Comparison of ENCODE assay signal across 7 cellular contexts in the genomic region with DNA sequence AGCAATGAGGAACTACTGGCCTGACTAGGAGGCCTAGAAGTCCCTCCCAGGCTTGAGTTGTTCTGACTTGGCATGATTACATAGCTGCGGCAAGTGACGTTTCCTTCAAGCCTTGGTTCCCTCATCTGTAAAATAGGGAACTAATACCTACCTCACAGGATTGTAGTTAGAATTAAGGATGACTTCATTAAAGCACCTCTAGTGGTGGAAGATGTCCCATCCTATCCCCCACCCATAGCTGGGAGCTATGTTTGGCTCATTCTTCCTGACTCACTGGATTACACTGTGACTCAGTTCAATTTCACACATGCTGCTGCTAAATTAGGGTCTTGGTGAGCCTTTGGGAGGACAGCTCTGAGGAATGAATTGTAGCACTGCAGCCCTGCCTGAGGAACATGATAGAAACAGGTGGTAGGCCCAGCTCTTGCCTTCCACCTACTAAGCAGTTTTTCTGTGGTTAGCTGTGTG. TPM values are rescaled to one million over a fixed set of nuclear protein-coding genes. Genes with fewer than 3 reads are reported as not detected.
DNase-seq lines count a peak whose midpoint lies in the region; ATAC-seq lines count a peak whose summit lies in the region.

No MANE protein-coding gene starts in this region.

- no peaks in the 10 kb centered on the region for H3K36me3 Mint-ChIP-seq in activated T-helper 17 cell treated with anti-CD3 and anti-CD28 coated beads, Interleukin-2, amount 50 U/mL, for 72 hours (ENCODE audit: low read depth)

- H3K9me3 Mint-ChIP-seq in activated T-helper 17 cell treated with anti-CD3 and anti-CD28 coated beads, Interleukin-2, amount 50 U/mL, for 72 hours = no peaks in the 10 kb centered on the region

- H3K4me3 Mint-ChIP-seq in activated T-helper 17 cell treated with anti-CD3 and anti-CD28 coated beads, Interleukin-2, amount 50 U/mL, for 72 hours = no peak overlapping the region

- ATAC-seq in GM18511 (IDR thresholded peaks at IDR 0.05; ENCODE audit: unreplicated experiment) = peak; percentile 51
- peak; percentile 20 for ATAC-seq in activated T-helper 17 cell treated with anti-CD3 and anti-CD28 coated beads, Interleukin-2, amount 50 U/mL, for 72 hours (replicated peaks)
- no peak for ATAC-seq in GM21576 (IDR thresholded peaks at IDR 0.05; ENCODE audit: unreplicated experiment)

- no peak overlapping the region for H3K27ac Mint-ChIP-seq in activated T-helper 17 cell treated with anti-CD3 and anti-CD28 coated beads, Interleukin-2, amount 50 U/mL, for 72 hours

- DNase-seq in HS-5 (ENCODE audit: low read depth) (peak; percentile 83), medulla oblongata (ENCODE audit: extremely low spot score) (peak; percentile 60), NCI-H1092 (lab: John Stamatoyannopoulos, UW) (no peak), NCI-H1092 treated with DMSO at 0.1 percent for 48 hours (lab: John Stamatoyannopoulos, UW) (no peak)

- peaks cover 5% of the 10 kb centered on the region for H3K4me1 Mint-ChIP-seq in activated T-helper 17 cell treated with anti-CD3 and anti-CD28 coated beads, Interleukin-2, amount 50 U/mL, for 72 hours

- peaks cover 9% of the 10 kb centered on the region for H3K27me3 Mint-ChIP-seq in activated T-helper 17 cell treated with anti-CD3 and anti-CD28 coated beads, Interleukin-2, amount 50 U/mL, for 72 hours

RNA-seq across cellular contexts. Expression of a gene that starts 6.0 kb away (rescaled TPM):
- 1 to 10 TPM in 1 of 2 donors, under 1 TPM in 1; 0.69 to 1.6 TPM for total RNA-seq in activated T-helper 17 cell treated with anti-CD3 and anti-CD28 coated beads, Interleukin-2, amount 50 U/mL, for 72 hours

RNA-seq across cellular contexts. Expression of a gene that starts 53.7 kb away (rescaled TPM):
- 10 to 100 TPM; 54.3 to 70.2 TPM for total RNA-seq in activated T-helper 17 cell treated with anti-CD3 and anti-CD28 coated beads, Interleukin-2, amount 50 U/mL, for 72 hours

Comparison
In these comparisons a context has a peak if more than half of its experiments do, and no peak if none do; other contexts are left out.
1. DNase-seq: peak in HS-5 (single experiment) and medulla oblongata (single experiment); none in NCI-H1092 (single experiment) and NCI-H1092 treated with DMSO at 0.1 percent for 48 hours (single experiment).